Comparison of ENCODE assay signal across 20 cellular contexts in the genomic region with DNA sequence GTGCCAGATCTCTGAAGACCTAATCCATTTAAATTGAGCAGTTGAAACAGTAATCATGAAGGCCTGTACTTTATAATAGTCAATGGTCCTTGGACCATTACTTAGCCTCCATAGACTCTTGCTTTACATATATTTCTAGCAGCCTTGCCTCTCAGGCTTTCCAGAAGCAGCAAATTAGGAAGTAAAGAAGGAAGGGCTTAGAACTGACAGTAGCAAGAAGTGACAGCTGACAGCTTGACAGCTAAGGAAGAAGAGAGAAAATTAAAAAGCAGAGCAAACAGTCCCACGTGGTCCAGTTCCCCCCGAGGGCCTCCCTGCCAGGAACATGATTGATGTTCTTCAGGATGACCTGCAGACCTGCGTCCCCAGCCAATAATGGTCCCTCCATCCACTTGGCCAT. TPM values are rescaled to one million over a fixed set of nuclear protein-coding genes. Genes with fewer than 3 reads are reported as not detected.
A peak's percentile ranks its signal among the peaks of the same experiment; 100 is the strongest.
DNase-seq lines count a peak whose midpoint lies in the region; ATAC-seq and TF ChIP-seq lines count a peak whose summit lies in the region.
"Had no signal": no experiment of that assay in that cellular context is flagged by ENCODE, and none has a peak within 500 bp of the region (broad histone marks: within the 10 kb centered on the region; RNA-seq: fewer than 3 reads in every experiment).

No MANE protein-coding gene starts in this region.

- no peaks in the 10 kb centered on the region for H3K36me3 Mint-ChIP-seq in glutamatergic neuron (ENCODE audit: unreplicated experiment)
- peaks cover 0 to 8% of the 10 kb centered on the region in 2 donors for H3K36me3 Mint-ChIP-seq in stimulated activated naive B cell treated with anti-CD40 and anti-IgM and Interleukin-4, amounts not matched to agents 10 μg/mL and 1 μg/mL and 100 μg/mL, for 72 hours
- H3K36me3 Mint-ChIP-seq in neural progenitor cell, result no peaks in the 10 kb centered on the region
- H3K36me3 Mint-ChIP-seq: IgD-negative memory B cell had no signal

- no peaks in the 10 kb centered on the region for H3K9me3 ChIP-seq in neural progenitor cell (ENCODE audit: low read depth)

- no peaks in the 10 kb centered on the region for H3K4me1 ChIP-seq in neural progenitor cell

- H3K9me3 Mint-ChIP-seq in glutamatergic neuron (ENCODE audit: unreplicated experiment) (peaks cover 3% of the 10 kb centered on the region), neural progenitor cell (no peaks in the 10 kb centered on the region)
- H3K9me3 Mint-ChIP-seq in stimulated activated naive B cell treated with anti-CD40 and anti-IgM and Interleukin-4, amounts not matched to agents 10 μg/mL and 1 μg/mL and 100 μg/mL, for 72 hours, result peaks cover 7 to 8% of the 10 kb centered on the region in 2 donors
- H3K9me3 Mint-ChIP-seq: CD4-positive, alpha-beta T cell had no signal

- TF ChIP-seq CTCF in glutamatergic neuron (IDR thresholded peaks at IDR 0.05; ENCODE audit: partially characterized antibody, unreplicated experiment) (no peak), neural progenitor cell (IDR thresholded peaks at IDR 0.05) (no peak)

- H3K27me3 ChIP-seq in neural progenitor cell, result no peaks in the 10 kb centered on the region

- no peak overlapping the region for H2AFZ ChIP-seq in neural progenitor cell (replicated peaks)
- H2AFZ ChIP-seq: GM23248 had no signal

- no peak overlapping the region for H3K27ac ChIP-seq in neural progenitor cell
- H3K27ac ChIP-seq: GM23248 had no signal

- H3K79me2 ChIP-seq in neural progenitor cell (ENCODE audit: low read depth), result no peaks in the 10 kb centered on the region

- H4K20me1 ChIP-seq in neural progenitor cell (ENCODE audit: low read depth), result no peaks in the 10 kb centered on the region

- no peak overlapping the region for H3K4me3 Mint-ChIP-seq in glutamatergic neuron (ENCODE audit: unreplicated experiment)
- no peak overlapping the region for H3K4me3 Mint-ChIP-seq in stimulated activated naive B cell treated with anti-CD40 and anti-IgM and Interleukin-4, amounts not matched to agents 10 μg/mL and 1 μg/mL and 100 μg/mL, for 72 hours
- H3K4me3 Mint-ChIP-seq in neural progenitor cell, result no peak overlapping the region
- H3K4me3 Mint-ChIP-seq: B cell; CD4-positive, alpha-beta T cell; IgD-negative memory B cell had no signal

- H3K27ac Mint-ChIP-seq in glutamatergic neuron (ENCODE audit: unreplicated experiment) (no peak overlapping the region), neural progenitor cell (no peak overlapping the region)
- peak overlapping the region; percentile 27 for H3K27ac Mint-ChIP-seq in stimulated activated naive B cell treated with anti-CD40 and anti-IgM and Interleukin-4, amounts not matched to agents 10 μg/mL and 1 μg/mL and 100 μg/mL, for 72 hours
- H3K27ac Mint-ChIP-seq: B cell; CD4-positive, alpha-beta T cell had no signal

- H3K27me3 Mint-ChIP-seq in glutamatergic neuron (ENCODE audit: unreplicated experiment) (no peaks in the 10 kb centered on the region), neural progenitor cell (ENCODE audit: insufficient read depth, low read depth) (peaks cover 2% of the 10 kb centered on the region)
- peaks cover 6 to 8% of the 10 kb centered on the region in 2 donors for H3K27me3 Mint-ChIP-seq in stimulated activated naive B cell treated with anti-CD40 and anti-IgM and Interleukin-4, amounts not matched to agents 10 μg/mL and 1 μg/mL and 100 μg/mL, for 72 hours

- H3K36me3 ChIP-seq in neural progenitor cell, result no peaks in the 10 kb centered on the region

- peak; percentile 29 for DNase-seq in NCI-H82 (lab: John Stamatoyannopoulos, UW)
- DNase-seq in NCI-H82 treated with DMSO at 0.1 percent for 48 hours (lab: John Stamatoyannopoulos, UW; ENCODE audit: unreplicated experiment), result no peak
- peak; percentile 3 for DNase-seq in NCI-H69 (lab: John Stamatoyannopoulos, UW)
- DNase-seq in glutamatergic neuron, result peak; percentile 33
- no peak for DNase-seq in stimulated activated naive B cell treated with anti-CD40 and anti-IgM and Interleukin-4, amounts not matched to agents 10 μg/mL and 1 μg/mL and 100 μg/mL, for 72 hours
- no peak for DNase-seq in neural progenitor cell (ENCODE audit: low spot score)
- DNase-seq: ACHN; C1 segment of cervical spinal cord; Calu3; CD4-positive, alpha-beta T cell; DMS 273 treated with DMSO at 0.1 percent for 48 hours; DMS79; EL; GDM1; GM23248 had no signal

- no peak overlapping the region for H3K9ac ChIP-seq in neural progenitor cell
- H3K9ac ChIP-seq: GM23248 had no signal

- H3K4me3 ChIP-seq in neural progenitor cell, result no peak overlapping the region
- H3K4me3 ChIP-seq: GM23248 had no signal

- ATAC-seq in stimulated activated naive B cell treated with anti-CD40 and anti-IgM and Interleukin-4, amounts not matched to agents 10 μg/mL and 1 μg/mL and 100 μg/mL, for 72 hours (replicated peaks), result no peak
- ATAC-seq in GM18858 (IDR thresholded peaks at IDR 0.05; ENCODE audit: unreplicated experiment) (no peak), GM21515 (IDR thresholded peaks at IDR 0.05; ENCODE audit: unreplicated experiment) (no peak)
- ATAC-seq: HCT116 had no signal

- H3K4me2 ChIP-seq in neural progenitor cell, result no peak overlapping the region

- H3K4me1 Mint-ChIP-seq in glutamatergic neuron (ENCODE audit: low read depth, unreplicated experiment) (peaks cover 11% of the 10 kb centered on the region), neural progenitor cell (no peaks in the 10 kb centered on the region)
- peaks cover 15 to 28% of the 10 kb centered on the region in 2 donors for H3K4me1 Mint-ChIP-seq in stimulated activated naive B cell treated with anti-CD40 and anti-IgM and Interleukin-4, amounts not matched to agents 10 μg/mL and 1 μg/mL and 100 μg/mL, for 72 hours

- no peaks in the 10 kb centered on the region for H3F3A ChIP-seq in neural progenitor cell (ENCODE audit: low read depth)

RNA-seq across cellular contexts. Expression of a gene that starts 15.0 kb away (rescaled TPM):
- total RNA-seq in glutamatergic neuron (ENCODE audit: unreplicated experiment), result 78.6 TPM
- total RNA-seq in neural progenitor cell (ENCODE audit: low replicate concordance), result 103 and 141 TPM in 2 replicates

Comparison
In these comparisons a context has a peak if more than half of its experiments do, and no peak if none do; other contexts are left out.
1. DNase-seq: peak in NCI-H82 (single experiment), NCI-H69 (single experiment) and glutamatergic neuron (single experiment); none in NCI-H82 treated with DMSO at 0.1 percent for 48 hours (single experiment), stimulated activated naive B cell treated with anti-CD40 and anti-IgM and Interleukin-4, amounts not matched to agents 10 μg/mL and 1 μg/mL and 100 μg/mL, for 72 hours (single experiment) and neural progenitor cell (single experiment).